10 cellular contexts compared by ENCODE assay signal in the genomic region with DNA sequence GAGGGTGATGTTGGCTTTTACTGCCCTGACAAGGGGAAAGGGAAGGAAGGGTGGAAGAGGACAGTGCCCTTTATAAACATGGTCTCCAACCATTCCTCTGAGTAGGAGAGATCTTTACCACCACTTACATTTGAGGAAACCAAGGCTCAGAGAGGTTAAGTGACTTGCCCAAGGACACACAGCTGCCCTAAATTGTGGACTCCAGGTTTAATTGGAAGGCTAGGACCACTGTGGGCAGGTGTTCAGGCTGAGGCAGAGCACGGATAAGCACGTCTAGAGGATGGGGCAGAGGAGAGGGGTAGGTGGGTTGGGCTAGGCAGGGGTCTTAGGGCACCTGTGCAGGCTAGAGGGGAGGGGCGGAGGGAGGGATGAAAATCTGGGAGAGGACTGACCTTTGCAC.
"Had no signal": no experiment of that assay in that cellular context is flagged by ENCODE, and none has a peak within 500 bp of the region (broad histone marks: within the 10 kb centered on the region; RNA-seq: fewer than 3 reads in every experiment).

No MANE protein-coding gene starts in this region.

- H3K4me2 ChIP-seq: KMS-11 had no signal

- H3K27ac Mint-ChIP-seq: H9, HFFc6 had no signal

- DNase-seq: GM23248, GOT3, H9, HCEC 1CT, HFFc6, IMR-90, KBM-7 had no signal

- FAIRE-seq: H54 had no signal

- H3K9me3 Mint-ChIP-seq: HFFc6 had no signal

- H3K9ac ChIP-seq: GM23248, KMS-11 had no signal

- H3K27ac ChIP-seq: GM23248, HL-60, KMS-11 had no signal

- H3K4me3 Mint-ChIP-seq: H9, HFFc6 had no signal

- H3K4me3 ChIP-seq: GM23248 had no signal

- H2AFZ ChIP-seq: GM23248 had no signal
